In the genomic region with DNA sequence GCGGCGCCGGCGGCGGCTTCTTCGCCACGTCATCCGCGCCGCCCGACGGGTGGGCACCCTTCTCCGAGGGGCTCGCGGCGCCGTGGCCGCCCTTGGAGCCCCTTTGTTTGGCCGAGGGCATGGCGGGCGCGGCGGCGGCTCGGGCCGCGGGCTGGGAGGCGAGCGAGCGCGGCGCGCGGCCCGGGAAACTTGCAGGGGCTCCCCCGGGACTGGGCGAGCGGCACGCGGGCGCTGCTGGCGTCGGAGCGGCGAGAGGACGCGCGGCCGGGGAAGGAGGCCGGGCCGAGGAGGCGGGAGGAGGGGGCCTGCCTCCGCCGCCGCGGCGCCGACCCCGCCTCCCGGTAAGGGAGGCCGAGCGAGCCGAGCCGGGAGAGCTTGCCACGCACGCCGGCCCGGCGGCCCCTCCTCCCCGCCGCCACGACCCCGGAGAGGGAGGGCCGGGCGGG, we compare ENCODE assay signal across 8 cellular contexts. TPM values are rescaled to one million over a fixed set of nuclear protein-coding genes. Genes with fewer than 3 reads are reported as not detected.
A peak's percentile ranks its signal among the peaks of the same experiment; 100 is the strongest.
DNase-seq lines count a peak whose midpoint lies in the region; ATAC-seq, FAIRE-seq and TF ChIP-seq lines count a peak whose summit lies in the region.

A gene with protein sequence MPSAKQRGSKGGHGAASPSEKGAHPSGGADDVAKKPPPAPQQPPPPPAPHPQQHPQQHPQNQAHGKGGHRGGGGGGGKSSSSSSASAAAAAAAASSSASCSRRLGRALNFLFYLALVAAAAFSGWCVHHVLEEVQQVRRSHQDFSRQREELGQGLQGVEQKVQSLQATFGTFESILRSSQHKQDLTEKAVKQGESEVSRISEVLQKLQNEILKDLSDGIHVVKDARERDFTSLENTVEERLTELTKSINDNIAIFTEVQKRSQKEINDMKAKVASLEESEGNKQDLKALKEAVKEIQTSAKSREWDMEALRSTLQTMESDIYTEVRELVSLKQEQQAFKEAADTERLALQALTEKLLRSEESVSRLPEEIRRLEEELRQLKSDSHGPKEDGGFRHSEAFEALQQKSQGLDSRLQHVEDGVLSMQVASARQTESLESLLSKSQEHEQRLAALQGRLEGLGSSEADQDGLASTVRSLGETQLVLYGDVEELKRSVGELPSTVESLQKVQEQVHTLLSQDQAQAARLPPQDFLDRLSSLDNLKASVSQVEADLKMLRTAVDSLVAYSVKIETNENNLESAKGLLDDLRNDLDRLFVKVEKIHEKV (minus strand): TSS at position 290 of the 446 bp plus-strand sequence. CDS start 169 bp downstream, at position 121.

- no peak for TF ChIP-seq EP300 in A549 (IDR thresholded peaks at IDR 0.05)

- CTCF ChIA-PET in A549 (lab: Yijun Ruan, JAX): interaction anchor here (1.4 to 1.7 kb wide), 4 partner anchors 10 to 99 kb away, joined by 3 to 8 read pairs (median 4); no protein-coding TSS in a partner anchor

- H3K4me1 ChIP-seq in A549 (peaks cover 29% of the 10 kb centered on the region), esophagus (ENCODE audit: control insufficient read depth in 2 of 2, insufficient read depth in 2 of 2, low read length in 1 of 2) (peaks cover 2 to 6% of the 10 kb centered on the region in 2 donors), stomach smooth muscle (ENCODE audit: control insufficient read depth, insufficient read depth, low read length) (peaks cover 38% of the 10 kb centered on the region)

- H3K27me3 ChIP-seq in esophagus (ENCODE audit: control insufficient read depth in 1 of 2, insufficient read depth in 2 of 2, low read length in 2 of 2) (no peaks in the 10 kb centered on the region), stomach smooth muscle (ENCODE audit: control insufficient read depth in 1 of 2, insufficient read depth in 2 of 2, low read length in 2 of 2) (no peaks in the 10 kb centered on the region)

- ATAC-seq in A549: peak; percentile 64 to 75
- peak; percentile 59 for ATAC-seq in GM18511 (IDR thresholded peaks at IDR 0.05; ENCODE audit: unreplicated experiment)
- peak; percentile 51 for ATAC-seq in HG03039 (IDR thresholded peaks at IDR 0.05; ENCODE audit: unreplicated experiment)

- H3K4me2 ChIP-seq in A549: peak within 1 kb of the TSS; percentile 78

- TF ChIP-seq POLR2A in A549 (IDR thresholded peaks at IDR 0.05; ENCODE audit: low read length): peak; percentile 68

- 3% methylated on average over 18 of the region's 75 CpGs for WGBS in A549 (ENCODE audit: missing lambda C conversion rate)
- 0% methylated on average over 31 to 75 of the region's 75 CpGs for WGBS in esophagus, 2 donors

- H3K9me3 ChIP-seq in A549 (no peaks in the 10 kb centered on the region), esophagus (ENCODE audit: control insufficient read depth in 2 of 2, insufficient read depth in 1 of 2, low read depth in 1 of 2, low read length in 1 of 2) (no peaks in the 10 kb centered on the region), stomach smooth muscle (ENCODE audit: control insufficient read depth in 2 of 2, low read length in 2 of 2) (no peaks in the 10 kb centered on the region)

- peak within 1 kb of the TSS; percentile 86 to 91 for H3K9ac ChIP-seq in stomach smooth muscle (ENCODE audit: low read length in 2 of 2)

- peak within 1 kb of the TSS; percentile 98 for H3K4me3 ChIP-seq in A549
- H3K4me3 ChIP-seq in esophagus (ENCODE audit: low read depth in 1 of 2, low read length in 2 of 2): peak within 1 kb of the TSS; percentile 84 to 90
- peak within 1 kb of the TSS; percentile 68 to 83 for H3K4me3 ChIP-seq in stomach smooth muscle (ENCODE audit: low read length in 2 of 2)

- peak within 1 kb of the TSS; percentile 95 to 97 for H3K27ac ChIP-seq in A549
- peak within 1 kb of the TSS; percentile 96 to 100 for H3K27ac ChIP-seq in esophagus (ENCODE audit: low read depth in 2 of 2, low read length in 1 of 2)
- peak within 1 kb of the TSS; percentile 93 for H3K27ac ChIP-seq in stomach smooth muscle (ENCODE audit: low read length)

- no peak for TF ChIP-seq RAD21 in A549 (conservative IDR thresholded peaks at IDR 0.05 in 1 of 2, IDR thresholded peaks at IDR 0.05 in 1 of 2)

- H3K36me3 ChIP-seq in esophagus (ENCODE audit: control insufficient read depth in 2 of 2, insufficient read depth in 2 of 2, low read length in 1 of 2): no peaks in the 10 kb centered on the region
- H3K36me3 ChIP-seq in stomach smooth muscle (ENCODE audit: control insufficient read depth in 2 of 2, insufficient read depth in 2 of 2, low read length in 2 of 2): peaks cover 0 to 1% of the 10 kb centered on the region in 2 donors

- no peak; the same call in 2 of the 3 replicates for TF ChIP-seq CTCF in A549 (IDR thresholded peaks at IDR 0.05)

- FAIRE-seq in A549 (lab: Jason Lieb, UNC): no peak

- POLR2A ChIA-PET in A549 (lab: Yijun Ruan, JAX): interaction anchor here (0.5 to 3.2 kb wide), 5 partner anchors 10 to 891 kb away, joined by 3 to 17 read pairs (median 12); a partner anchor contains a TSS

- DNase-seq in A549 (ENCODE audit: low read depth in 1 of 2, low spot score in 1 of 2): peak; percentile 65 to 74
- DNase-seq in NCI-H774 (lab: John Stamatoyannopoulos, UW): peak; percentile 75
- DNase-seq in activated T-cell treated with anti-CD3 and anti-CD28 coated beads, Interleukin-2, amount 50 U/mL, for 48 hours: peak; percentile 55 to 66
- DNase-seq in mucosa of gallbladder (ENCODE audit: low spot score): peak; percentile 54

TF ChIP-seq in A549, 52 proteins besides CTCF, POLR2A, EP300 and RAD21:
- TF ChIP-seq, protein P1, sequence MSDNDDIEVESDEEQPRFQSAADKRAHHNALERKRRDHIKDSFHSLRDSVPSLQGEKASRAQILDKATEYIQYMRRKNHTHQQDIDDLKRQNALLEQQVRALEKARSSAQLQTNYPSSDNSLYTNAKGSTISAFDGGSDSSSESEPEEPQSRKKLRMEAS (IDR thresholded peaks at IDR 0.05): peak; percentile 64; the same call in 1 of the 2 replicates
- TF ChIP-seq JUN (IDR thresholded peaks at IDR 0.05) (peak; percentile 67 to 83; a peak in 4 of 5 replicates), CHD2 (IDR thresholded peaks at IDR 0.05; ENCODE audit: low read length, partially characterized antibody) (no peak)
- TF ChIP-seq, protein P2, sequence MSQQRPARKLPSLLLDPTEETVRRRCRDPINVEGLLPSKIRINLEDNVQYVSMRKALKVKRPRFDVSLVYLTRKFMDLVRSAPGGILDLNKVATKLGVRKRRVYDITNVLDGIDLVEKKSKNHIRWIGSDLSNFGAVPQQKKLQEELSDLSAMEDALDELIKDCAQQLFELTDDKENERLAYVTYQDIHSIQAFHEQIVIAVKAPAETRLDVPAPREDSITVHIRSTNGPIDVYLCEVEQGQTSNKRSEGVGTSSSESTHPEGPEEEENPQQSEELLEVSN (IDR thresholded peaks at IDR 0.05; ENCODE audit: borderline replicate concordance, low read depth): peak; percentile 58; the same call in 1 of the 2 replicates

RNA-seq across cellular contexts. Expression of the gene that starts here (rescaled TPM):
- polyA plus RNA-seq in A549 (2011; rRNA removed): 96.5 and 108 TPM in 2 replicates
- polyA plus RNA-seq in A549 (2012; cell fraction: cytosol; rRNA removed): 39.5 and 50.8 TPM in 2 replicates
- polyA plus RNA-seq in A549 (2012; cell fraction: nucleus; rRNA removed): 59.8 and 68.1 TPM in 2 replicates
- 62.6 to 71.7 TPM (median 70.4 TPM) in 3 replicates for polyA plus RNA-seq in A549 (2017; fragmentation: RNase III; extraction: RNeasy Plus Mini Kit Qiagen cat#74134 plus additional on column Dnase treatment)
- polyA minus RNA-seq in A549 (2011; rRNA and poly(A)+ RNA removed): 36.8 and 40.3 TPM in 2 replicates
- 10 to 100 TPM; 19.9 to 54.8 TPM for polyA plus RNA-seq in esophagus
- 51.0 TPM for total RNA-seq in mucosa of gallbladder

Comparison
In these comparisons a context has a peak if more than half of its experiments do, and no peak if none do; other contexts are left out.
1. Peak in every context shown above with its lines: DNase-seq, ATAC-seq, H3K4me3 ChIP-seq and H3K27ac ChIP-seq.